Comparison of ENCODE assay signal across 18 cellular contexts in genomic region chr2:98164256-98164655, GRCh38.
DNase-seq lines count a peak whose midpoint lies in the region; ATAC-seq and TF ChIP-seq lines count a peak whose summit lies in the region.
"Had no signal": no experiment of that assay in that cellular context is flagged by ENCODE, and none has a peak within 500 bp of the region (broad histone marks: within the 10 kb centered on the region; RNA-seq: fewer than 3 reads in every experiment).

No MANE protein-coding gene starts in this region.

- no peak overlapping the region for H3K4me2 ChIP-seq in mammary epithelial cell (ENCODE audit: insufficient read depth, low read depth, low read length)

- H3K79me2 ChIP-seq in mammary epithelial cell (ENCODE audit: insufficient read depth, low read length) = no peaks in the 10 kb centered on the region

- intact Hi-C loops in mammary epithelial cell (cut with micrococcal nuclease) (no loop called here), right cardiac atrium (cut with DNase I) (no loop called here), sigmoid colon (cut with DNase I) (no loop called here)

- H3K27ac ChIP-seq in RWPE2 (ENCODE audit: poor library complexity, severe bottlenecking) (no peak overlapping the region), mammary epithelial cell (ENCODE audit: insufficient read depth, low read depth, low read length) (no peak overlapping the region), right cardiac atrium (ENCODE audit: low read length) (peak overlapping the region; percentile 43), sigmoid colon (peak overlapping the region in 3 of 4 donors; percentile 9 to 79 (median 75))
- H3K27ac ChIP-seq: Peyer's patch had no signal

- 27% methylated on average over 2 of the region's 2 CpGs for WGBS in mammary epithelial cell (ENCODE audit: low coverage, missing lambda C conversion rate)
- WGBS in right cardiac atrium = 73% methylated on average over 2 of the region's 2 CpGs
- 96 to 98% methylated on average over 2 of the region's 2 CpGs for WGBS in sigmoid colon, 2 donors

- no peak for TF ChIP-seq POLR2A in sigmoid colon (IDR thresholded peaks at IDR 0.05)

- BruUV-seq in mammary epithelial cell (replicated peaks; lab: Mats Ljungman, UMichigan) = no TSS peak

- H4K20me1 ChIP-seq in mammary epithelial cell (ENCODE audit: insufficient read depth, low read length) = no peaks in the 10 kb centered on the region

- H3K27me3 ChIP-seq in RWPE2 (ENCODE audit: insufficient read depth, poor library complexity, severe bottlenecking) (no peaks in the 10 kb centered on the region), mammary epithelial cell (ENCODE audit: insufficient read depth, low read length) (no peaks in the 10 kb centered on the region), right cardiac atrium (ENCODE audit: control insufficient read depth, insufficient read depth) (no peaks in the 10 kb centered on the region), sigmoid colon (no peaks in the 10 kb centered on the region)
- H3K27me3 ChIP-seq: Peyer's patch had no signal

- DNase-seq in RWPE2 (ENCODE audit: low spot score) (no peak), mammary epithelial cell (peak; percentile 37), right cardiac atrium (no peak), sigmoid colon (no peak), GM10266 (ENCODE audit: extremely low spot score) (no peak)
- DNase-seq in NK-92 treated with Interleukin-12 subunit alpha and Interleukin-12 subunit beta, amount 100 ng/mL, for 24 hours (lab: John Stamatoyannopoulos, UW) = no peak
- DNase-seq: CD4-positive, CD25-positive, alpha-beta regulatory T cell; EL; GF-D8; H7; MV-4-11; NCI-H1105 treated with DMSO at 0.1 percent for 48 hours; NCI-H2029 treated with DMSO at 0.1 percent for 48 hours; NCI-H345; NCI-H524; NCI-H82; Peyer's patch had no signal

- TF ChIP-seq EP300 in sigmoid colon (IDR thresholded peaks at IDR 0.05) = no peak

- H3K36me3 ChIP-seq in RWPE2 (ENCODE audit: low read depth) = no peaks in the 10 kb centered on the region
- no peaks in the 10 kb centered on the region for H3K36me3 ChIP-seq in mammary epithelial cell (ENCODE audit: insufficient read depth, low read length)
- no peaks in the 10 kb centered on the region for H3K36me3 ChIP-seq in sigmoid colon
- H3K36me3 ChIP-seq: Peyer's patch had no signal

- TF ChIP-seq CTCF in RWPE2 (IDR thresholded peaks at IDR 0.05; ENCODE audit: poor library complexity, severe bottlenecking) (no peak), mammary epithelial cell (conservative IDR thresholded peaks at IDR 0.05 in 1 of 2, IDR thresholded peaks at IDR 0.05 in 1 of 2; ENCODE audit: extremely low read depth in 1 of 2, insufficient read depth in 1 of 2, low read depth in 1 of 2, low read length in 2 of 2) (no peak), sigmoid colon (IDR thresholded peaks at IDR 0.05) (no peak), GM10266 (IDR thresholded peaks at IDR 0.05; ENCODE audit: control insufficient read depth, insufficient read depth, low read depth, missing control alignments) (no peak)

- no peak overlapping the region for H3K9ac ChIP-seq in mammary epithelial cell (ENCODE audit: insufficient read depth, low read length)

- CTCF ChIA-PET in mammary epithelial cell (lab: Charles Lee; ENCODE audit: low non-redundant PET) = no interaction called here

- dilution Hi-C loops in mammary epithelial cell (cut with HindIII; ENCODE audit: low sequenced_read_pairs) = no loop called here

- H3K9me3 ChIP-seq in RWPE2 (ENCODE audit: severe bottlenecking) (no peaks in the 10 kb centered on the region), mammary epithelial cell (replicated peaks; ENCODE audit: insufficient read depth, low read length) (no peaks in the 10 kb centered on the region), right cardiac atrium (ENCODE audit: control insufficient read depth, low read length) (no peaks in the 10 kb centered on the region), sigmoid colon (no peaks in the 10 kb centered on the region)
- H3K9me3 ChIP-seq: Peyer's patch had no signal

- in situ Hi-C loops in mammary epithelial cell (cut with MboI; ENCODE audit: low sequenced_read_pairs in 2 of 2) = loop anchor here in 1 of 2 donors (25.0 kb wide), 1 partner anchor 177 kb away; the partner anchor contains the start of gene TMEM131

- no peak overlapping the region for H2AFZ ChIP-seq in mammary epithelial cell (ENCODE audit: low read depth, low read length)

- H3K4me3 ChIP-seq in RWPE2 (ENCODE audit: severe bottlenecking) (no peak overlapping the region), mammary epithelial cell (replicated peaks in 1 of 3; ENCODE audit: insufficient read depth in 1 of 3, low read depth in 2 of 3, low read length in 3 of 3) (no peak overlapping the region), right cardiac atrium (ENCODE audit: low read length) (no peak overlapping the region), sigmoid colon (no peak overlapping the region)
- H3K4me3 ChIP-seq: Peyer's patch had no signal

- ATAC-seq in RWPE2 (ENCODE audit: low read depth) (0 out of 3 replicates have a peak, but pooled peaks have one; percentile 22), right cardiac atrium (no peak), GM21381 (IDR thresholded peaks at IDR 0.05; ENCODE audit: unreplicated experiment) (no peak)

- H3K4me1 ChIP-seq in RWPE2 (ENCODE audit: insufficient read depth, poor library complexity, severe bottlenecking) (peaks cover 12% of the 10 kb centered on the region), mammary epithelial cell (ENCODE audit: insufficient read depth, low read length) (peaks cover 22% of the 10 kb centered on the region), right cardiac atrium (ENCODE audit: control insufficient read depth, insufficient read depth, low read length) (peaks cover 20% of the 10 kb centered on the region), sigmoid colon (peaks cover 0 to 45% (median 36%) of the 10 kb centered on the region in 4 donors)
- H3K4me1 ChIP-seq: Peyer's patch had no signal

Comparison
In these comparisons a context has a peak if more than half of its experiments do, and no peak if none do; other contexts are left out.
1. H3K27ac ChIP-seq: peak in right cardiac atrium (single experiment) and sigmoid colon (3 of 4); none in RWPE2 (single experiment) and mammary epithelial cell (single experiment).